Comparison of ENCODE assay signal across 16 cellular contexts in genomic region chr11:126452256-126452655, GRCh38.
"Had no signal": no experiment of that assay in that cellular context is flagged by ENCODE, and none has a peak within 500 bp of the region (broad histone marks: within the 10 kb centered on the region; RNA-seq: fewer than 3 reads in every experiment).

No MANE protein-coding gene starts in this region.

- DNase-seq: activated CD4-positive, alpha-beta T cell treated with anti-CD3 and anti-CD28 coated beads, Interleukin-2, amount 10 ng/mL, durations not matched to agents 24 days and 14 days; activated CD8-positive, alpha-beta memory T cell treated with anti-CD3 and anti-CD28 coated beads for 24 hours; activated naive CD4-positive, alpha-beta T cell treated with anti-CD3 and anti-CD28 coated beads for 36 hours; activated T-cell treated with anti-CD3 and anti-CD28 coated beads for 4 hours; cortex of kidney; effector CD8-positive, alpha-beta T cell; gastrocnemius medialis; left ventricle myocardium inferior; mesenchymal stem cell; stimulated activated naive B cell treated with anti-CD40 and anti-IgM and Interleukin-4, amounts not matched to agents 10 μg/mL and 1 μg/mL and 100 μg/mL, for 72 hours; T-helper 1 cell; trophoblast cell had no signal

- H3K4me1 ChIP-seq: gastrocnemius medialis, left ventricle myocardium inferior, parathyroid adenoma had no signal

- H3K4me3 ChIP-seq: gastrocnemius medialis, left ventricle myocardium inferior, skin epidermis had no signal

- H3K36me3 ChIP-seq: gastrocnemius medialis, left ventricle myocardium inferior had no signal

- ATAC-seq: activated T-helper 17 cell treated with anti-CD3 and anti-CD28 coated beads, Interleukin-2, amount 50 U/mL, for 72 hours; gastrocnemius medialis; stimulated activated naive B cell treated with anti-CD40 and anti-IgM and Interleukin-4, amounts not matched to agents 10 μg/mL and 1 μg/mL and 100 μg/mL, for 72 hours had no signal

- H3K79me2 ChIP-seq: parathyroid adenoma had no signal

- H3K9ac ChIP-seq: parathyroid adenoma had no signal

- H3K36me3 Mint-ChIP-seq: stimulated activated naive B cell treated with anti-CD40 and anti-IgM and Interleukin-4, amounts not matched to agents 10 μg/mL and 1 μg/mL and 100 μg/mL, for 72 hours had no signal

- H3K27ac ChIP-seq: gastrocnemius medialis, left ventricle myocardium inferior, parathyroid adenoma, skin epidermis had no signal

- H2AFZ ChIP-seq: parathyroid adenoma had no signal

- H3K4me3 Mint-ChIP-seq: activated CD4-positive, alpha-beta T cell treated with anti-CD3 and anti-CD28 coated beads, Interleukin-2, amount 10 ng/mL, durations not matched to agents 24 days and 14 days; activated naive CD4-positive, alpha-beta T cell treated with anti-CD3 and anti-CD28 coated beads for 36 hours; activated T-helper 17 cell treated with anti-CD3 and anti-CD28 coated beads, Interleukin-2, amount 50 U/mL, for 72 hours; neural crest cell; stimulated activated naive B cell treated with anti-CD40 and anti-IgM and Interleukin-4, amounts not matched to agents 10 μg/mL and 1 μg/mL and 100 μg/mL, for 72 hours had no signal

- H3K9me3 ChIP-seq: gastrocnemius medialis, left ventricle myocardium inferior had no signal

- H3K27me3 Mint-ChIP-seq: activated CD4-positive, alpha-beta T cell treated with anti-CD3 and anti-CD28 coated beads, Interleukin-2, amount 10 ng/mL, durations not matched to agents 24 days and 14 days; activated T-helper 17 cell treated with anti-CD3 and anti-CD28 coated beads, Interleukin-2, amount 50 U/mL, for 72 hours had no signal

- H3K4me1 Mint-ChIP-seq: activated CD4-positive, alpha-beta T cell treated with anti-CD3 and anti-CD28 coated beads, Interleukin-2, amount 10 ng/mL, durations not matched to agents 24 days and 14 days had no signal

- H3K27ac Mint-ChIP-seq: activated CD4-positive, alpha-beta T cell treated with anti-CD3 and anti-CD28 coated beads, Interleukin-2, amount 10 ng/mL, durations not matched to agents 24 days and 14 days; activated naive CD4-positive, alpha-beta T cell treated with anti-CD3 and anti-CD28 coated beads for 36 hours; activated T-helper 17 cell treated with anti-CD3 and anti-CD28 coated beads, Interleukin-2, amount 50 U/mL, for 72 hours; stimulated activated naive B cell treated with anti-CD40 and anti-IgM and Interleukin-4, amounts not matched to agents 10 μg/mL and 1 μg/mL and 100 μg/mL, for 72 hours had no signal
